8 cellular contexts compared by ENCODE assay signal in genomic region chr7:74306737-74307469, GRCh38. TPM values are rescaled to one million over a fixed set of nuclear protein-coding genes. Genes with fewer than 3 reads are reported as not detected.
DNase-seq lines count a peak whose midpoint lies in the region; ATAC-seq and TF ChIP-seq lines count a peak whose summit lies in the region.
"Had no signal": no experiment of that assay in that cellular context is flagged by ENCODE, and none has a peak within 500 bp of the region (broad histone marks: within the 10 kb centered on the region; RNA-seq: fewer than 3 reads in every experiment).

No MANE protein-coding gene starts in this region.

- TF ChIP-seq RAD21 in SK-N-SH (IDR thresholded peaks at IDR 0.05; ENCODE audit: low read length), result no peak

- no peaks in the 10 kb centered on the region for H3K27me3 ChIP-seq in SK-N-SH (ENCODE audit: insufficient read depth)
- H3K27me3 ChIP-seq in esophagus muscularis mucosa, result no peaks in the 10 kb centered on the region
- no peaks in the 10 kb centered on the region for H3K27me3 ChIP-seq in PC-9 (ENCODE audit: insufficient read depth, low read depth)

- H4K20me1 ChIP-seq in SK-N-SH (ENCODE audit: insufficient read depth) (peaks cover 88% of the 10 kb centered on the region), PC-9 (ENCODE audit: insufficient read depth) (no peaks in the 10 kb centered on the region)

- 0 out of 4 replicates have a peak overlapping the region, but pooled peaks of 1 of the 2 experiments have one; percentile 5 for H3K4me3 ChIP-seq in SK-N-SH (ENCODE audit: low read depth in 2 of 2, low read length in 1 of 2)
- H3K4me3 ChIP-seq in esophagus muscularis mucosa, result peak overlapping the region; percentile 31 to 45 (median 35)
- no peak overlapping the region for H3K4me3 ChIP-seq in PC-9

- H3K79me2 ChIP-seq in SK-N-SH (ENCODE audit: insufficient read depth) (peaks cover 98% of the 10 kb centered on the region), PC-9 (ENCODE audit: low read depth) (no peaks in the 10 kb centered on the region)

- TF ChIP-seq CTCF in GM13976 (IDR thresholded peaks at IDR 0.05; ENCODE audit: borderline replicate concordance, control extremely low read depth, extremely low read depth, insufficient read depth, missing control alignments), result no peak
- TF ChIP-seq CTCF in SK-N-SH (IDR thresholded peaks at IDR 0.05), result no peak
- no peak for TF ChIP-seq CTCF in esophagus muscularis mucosa (IDR thresholded peaks at IDR 0.05)
- TF ChIP-seq CTCF in PC-9 (conservative IDR thresholded peaks at IDR 0.05), result no peak
- TF ChIP-seq CTCF in mesothelial cell of epicardium (IDR thresholded peaks at IDR 0.05; ENCODE audit: unreplicated experiment), result no peak

- H3K4me2 ChIP-seq in SK-N-SH, result peak overlapping the region; percentile 68
- no peak overlapping the region; the same call in 1 of the 2 replicates for H3K4me2 ChIP-seq in PC-9

- H3F3A ChIP-seq in SK-N-SH (replicated peaks; ENCODE audit: insufficient read depth) (peaks cover 19% of the 10 kb centered on the region), PC-9 (ENCODE audit: insufficient read depth, low read depth) (peaks cover 21% of the 10 kb centered on the region)

- no TSS peak for BruUV-seq in PC-9 (replicated peaks; lab: Mats Ljungman, UMichigan)

- no peak overlapping the region; the same call in 1 of the 2 replicates for H3K9ac ChIP-seq in SK-N-SH

- no peaks in the 10 kb centered on the region for H3K9me3 Mint-ChIP-seq in mesothelial cell of epicardium

- no peak overlapping the region for H3K27ac Mint-ChIP-seq in mesothelial cell of epicardium

- H2AFZ ChIP-seq in SK-N-SH (ENCODE audit: low read depth), result no peak overlapping the region
- H2AFZ ChIP-seq in PC-9, result no peak overlapping the region

- H3K4me1 ChIP-seq in SK-N-SH (ENCODE audit: control insufficient read depth in 1 of 2, insufficient read depth in 2 of 2, low read depth in 1 of 2, low read length in 1 of 2) (peaks cover 14 to 18% of the 10 kb centered on the region in 2 experiments; a peak in 3 of 4 replicates), esophagus muscularis mucosa (peaks cover 16 to 34% (median 28%) of the 10 kb centered on the region in 4 donors), PC-9 (replicated peaks; ENCODE audit: insufficient read depth) (peaks cover 23% of the 10 kb centered on the region)

- POLR2A ChIA-PET in SK-N-SH (lab: Yijun Ruan, JAX) (no interaction called here), PC-9 (lab: Charles Lee; ENCODE audit: unreplicated experiment) (no interaction called here)

- H3K9me3 ChIP-seq in SK-N-SH (no peaks in the 10 kb centered on the region), esophagus muscularis mucosa (no peaks in the 10 kb centered on the region), PC-9 (ENCODE audit: insufficient read depth, low read depth) (peaks cover 17% of the 10 kb centered on the region)

- DNase-seq in GM13976 (ENCODE audit: low spot score), result peak; percentile 71
- DNase-seq in SK-N-SH, result peak; percentile 64
- no peak for DNase-seq in esophagus muscularis mucosa (ENCODE audit: extremely low spot score)
- peak; percentile 61 for DNase-seq in occipital lobe (lab: John Stamatoyannopoulos, UW)
- no peak for DNase-seq in PC-9
- DNase-seq in mesothelial cell of epicardium (ENCODE audit: low spot score in 2 of 2, unreplicated experiment in 2 of 2), result no peak

- CTCF ChIA-PET in SK-N-SH (lab: Yijun Ruan, JAX) (interaction anchor here (0.9 kb wide), 1 partner anchor 101 kb away, joined by 3 read pairs; no protein-coding TSS in a partner anchor), PC-9 (lab: Charles Lee) (interaction anchor here (0.6 kb wide), 1 partner anchor 64 kb away, joined by 13 read pairs; no protein-coding TSS in a partner anchor)

- H3K9me2 ChIP-seq in SK-N-SH, result no peaks in the 10 kb centered on the region
- H3K9me2 ChIP-seq in PC-9 (ENCODE audit: insufficient read depth), result no peaks in the 10 kb centered on the region

- H3K27ac ChIP-seq in SK-N-SH (ENCODE audit: low read depth in 2 of 2, low read length in 1 of 2) (peak overlapping the region in 1 of 2 experiments; percentile 65; a peak in 3 of 4 replicates), esophagus muscularis mucosa (replicated peaks in 1 of 4) (peak overlapping the region; percentile 28 to 55 (median 34)), PC-9 (no peak overlapping the region)
- H3K27ac ChIP-seq: VCaP had no signal

- no peaks in the 10 kb centered on the region for H3K36me3 Mint-ChIP-seq in mesothelial cell of epicardium

- peaks cover 0 to 10% of the 10 kb centered on the region in 2 experiments for H3K36me3 ChIP-seq in SK-N-SH (replicated peaks in 1 of 2; ENCODE audit: control insufficient read depth in 1 of 2, insufficient read depth in 2 of 2, low read length in 1 of 2)
- no peaks in the 10 kb centered on the region for H3K36me3 ChIP-seq in esophagus muscularis mucosa
- no peaks in the 10 kb centered on the region for H3K36me3 ChIP-seq in PC-9 (ENCODE audit: low read depth)

- no peaks in the 10 kb centered on the region for H3K27me3 Mint-ChIP-seq in mesothelial cell of epicardium (ENCODE audit: low read depth)

- in situ Hi-C loops in GM13976 (cut with MboI; ENCODE audit: low sequenced_read_pairs, unreplicated experiment), result no loop called here

- 43% methylated on average over 20 of the region's 20 CpGs for WGBS in SK-N-SH (ENCODE audit: low lambda C conversion rate)
- WGBS in esophagus muscularis mucosa, result 9% methylated on average over 10 of the region's 20 CpGs

- peaks cover 6% of the 10 kb centered on the region for H3K4me1 Mint-ChIP-seq in mesothelial cell of epicardium

- no peak for ATAC-seq in HG02852 (IDR thresholded peaks at IDR 0.05; ENCODE audit: unreplicated experiment)

- TF ChIP-seq EP300 in SK-N-SH (IDR thresholded peaks at IDR 0.05; ENCODE audit: borderline replicate concordance in 1 of 2, low read depth in 1 of 2, low read length in 1 of 2) (peak in 1 of 2 experiments; percentile 46; a peak in 1 of 4 replicates), esophagus muscularis mucosa (IDR thresholded peaks at IDR 0.05) (no peak)

- intact Hi-C loops in esophagus muscularis mucosa (cut with DNase I) (no loop called here), PC-9 (cut with micrococcal nuclease; ENCODE audit: unreplicated experiment) (no loop called here)

- TF ChIP-seq POLR2A in esophagus muscularis mucosa (IDR thresholded peaks at IDR 0.05; ENCODE audit: low read depth), result no peak

- H3K4me3 Mint-ChIP-seq in mesothelial cell of epicardium, result no peak overlapping the region

TF ChIP-seq in SK-N-SH, 30 proteins besides CTCF, POLR2A, EP300 and RAD21 (continues in another document):
- TF ChIP-seq USF2 (IDR thresholded peaks at IDR 0.05; ENCODE audit: borderline replicate concordance, low read depth, low read length), result no peak
- TF ChIP-seq ELF1 (IDR thresholded peaks at IDR 0.05), result peak; percentile 77
- TF ChIP-seq RFX5 (IDR thresholded peaks at IDR 0.05; ENCODE audit: low read length), result no peak
- no peak for TF ChIP-seq IRF3 (IDR thresholded peaks at IDR 0.05; ENCODE audit: low read depth, low read length)
- TF ChIP-seq MAX (IDR thresholded peaks at IDR 0.05; ENCODE audit: low read depth), result peak; percentile 64; the same call in 1 of the 2 replicates
- TF ChIP-seq TEAD4 (IDR thresholded peaks at IDR 0.05; ENCODE audit: borderline replicate concordance, insufficient read depth), result 0 out of 2 replicates have a peak, but pooled peaks have one; percentile 18
- TF ChIP-seq USF1 (IDR thresholded peaks at IDR 0.05; ENCODE audit: borderline replicate concordance, low read depth), result no peak
- TF ChIP-seq GABPA (IDR thresholded peaks at IDR 0.05; ENCODE audit: low read depth), result peak; percentile 58
- TF ChIP-seq FOXM1 (IDR thresholded peaks at IDR 0.05; ENCODE audit: low read depth), result no peak
- TF ChIP-seq RXRA (IDR thresholded peaks at IDR 0.05; ENCODE audit: borderline replicate concordance, low read depth), result no peak; the same call in 1 of the 2 replicates
- no peak for TF ChIP-seq YY1 (IDR thresholded peaks at IDR 0.05; ENCODE audit: low read depth)

RNA-seq across cellular contexts. Expression of gene CLIP2, which starts 17.7 kb away (rescaled TPM):
- 9.6 and 14.3 TPM in 2 replicates for polyA plus RNA-seq in SK-N-SH (2012; rRNA removed)
- 8.6 and 11.9 TPM in 2 replicates for polyA plus RNA-seq in SK-N-SH (2012; cell fraction: cytosol; rRNA removed)
- polyA plus RNA-seq in SK-N-SH (2012; cell fraction: nucleus; rRNA removed), result 19.0 and 26.1 TPM in 2 replicates
- total RNA-seq in esophagus muscularis mucosa (10 to 100 TPM; 25.5 to 44.3 (median 37.1) TPM), occipital lobe (105 TPM), PC-9 (2021) (37.9 and 48.0 TPM in 2 replicates), mesothelial cell of epicardium (34.1 to 40.8 TPM (median 40.2 TPM) in 3 replicates)

RNA-seq across cellular contexts. Expression of gene RFC2, which starts 52.7 kb away (rescaled TPM):
- polyA plus RNA-seq in SK-N-SH (2012; rRNA removed), result 31.2 and 36.1 TPM in 2 replicates
- 28.8 and 34.3 TPM in 2 replicates for polyA plus RNA-seq in SK-N-SH (2012; cell fraction: cytosol; rRNA removed)
- polyA plus RNA-seq in SK-N-SH (2012; cell fraction: nucleus; rRNA removed), result 14.6 and 17.1 TPM in 2 replicates
- total RNA-seq in esophagus muscularis mucosa, result 10 to 100 TPM in 3 of 4 donors, 1 to 10 TPM in 1; 7.5 to 18.7 (median 14.9) TPM
- total RNA-seq in occipital lobe, result 19.3 TPM
- total RNA-seq in PC-9 (2021), result 65.5 and 75.7 TPM in 2 replicates
- 25.8 to 30.0 TPM (median 25.8 TPM) in 3 replicates for total RNA-seq in mesothelial cell of epicardium

Comparison
In these comparisons a context has a peak if more than half of its experiments do, and no peak if none do; other contexts are left out.
1. DNase-seq: peak in GM13976 (single experiment), SK-N-SH (single experiment) and occipital lobe (single experiment); none in esophagus muscularis mucosa (single experiment), PC-9 (0 of 2) and mesothelial cell of epicardium (0 of 2).